ENCODE assay signal across 19 cellular contexts in genomic region chrX:150902434-150903109, GRCh38. TPM values are rescaled to one million over a fixed set of nuclear protein-coding genes. Genes with fewer than 3 reads are reported as not detected.
DNase-seq lines count a peak whose midpoint lies in the region; ATAC-seq and TF ChIP-seq lines count a peak whose summit lies in the region.
"Had no signal": no experiment of that assay in that cellular context is flagged by ENCODE, and none has a peak within 500 bp of the region (broad histone marks: within the 10 kb centered on the region; RNA-seq: fewer than 3 reads in every experiment).

No MANE protein-coding gene starts in this region.

- no peak overlapping the region for H3K27ac ChIP-seq in vagina
- H3K27ac ChIP-seq: colonic mucosa, psoas muscle had no signal

- no peaks in the 10 kb centered on the region for H3K4me1 ChIP-seq in vagina
- H3K4me1 ChIP-seq: colonic mucosa, psoas muscle had no signal

- no peak for ATAC-seq in left colon
- ATAC-seq: psoas muscle had no signal

- no peaks in the 10 kb centered on the region for H3K36me3 ChIP-seq in vagina
- H3K36me3 ChIP-seq: colonic mucosa had no signal

- no peak overlapping the region for H3K4me3 ChIP-seq in vagina
- H3K4me3 ChIP-seq: colonic mucosa, psoas muscle had no signal

- DNase-seq in NCI-H345 (lab: John Stamatoyannopoulos, UW) (peak; percentile 12), NCI-H345 treated with DMSO at 0.1 percent for 48 hours (lab: John Stamatoyannopoulos, UW; ENCODE audit: unreplicated experiment) (no peak), NCI-H748 (lab: John Stamatoyannopoulos, UW; ENCODE audit: unreplicated experiment) (peak; percentile 86), iPS DF 4.7 (ENCODE audit: extremely low read depth, low spot score) (peak; percentile 79), NCI-H2196 (lab: John Stamatoyannopoulos, UW; ENCODE audit: unreplicated experiment) (no peak), GF-D8 (lab: John Stamatoyannopoulos, UW) (no peak), vagina (ENCODE audit: extremely low spot score in 2 of 2) (no peak), left colon (no peak)
- DNase-seq: ACHN; activated CD4-positive, alpha-beta T cell treated with anti-CD3 and anti-CD28 coated beads, Interleukin-2, amount 10 ng/mL, durations not matched to agents 24 days and 14 days; activated effector memory CD4-positive, alpha-beta T cell treated with Interleukin-2 at 50 U/mL for 16 hours; colonic mucosa; DMS 273 treated with DMSO at 0.1 percent for 48 hours; midbrain; NCI-H1092 treated with DMSO at 0.1 percent for 48 hours; NCI-H2227 treated with DMSO at 0.1 percent for 48 hours; psoas muscle; Right ventricle myocardium superior; stimulated activated CD8-positive, alpha-beta memory T cell treated with anti-CD3 and anti-CD28 coated beads, Interleukin-4, amount 100 ng/mL, for 48 hours had no signal

- TF ChIP-seq POLR2A in vagina (IDR thresholded peaks at IDR 0.05), result no peak

- intact Hi-C loops in vagina (cut with DNase I), result no loop called here
- intact Hi-C loops in left colon (cut with DNase I, micrococcal nuclease), result no loop called here

- no peaks in the 10 kb centered on the region for H3K27me3 ChIP-seq in vagina
- H3K27me3 ChIP-seq: colonic mucosa had no signal

- H3K9me3 ChIP-seq in vagina, result no peaks in the 10 kb centered on the region
- H3K9me3 ChIP-seq: colonic mucosa, psoas muscle had no signal

- no peak for TF ChIP-seq CTCF in vagina (IDR thresholded peaks at IDR 0.05)

RNA-seq across cellular contexts. Expression of gene CD99L2, which starts 4.1 kb away (rescaled TPM):
- total RNA-seq in vagina, result 23.8 TPM
- total RNA-seq in left colon, result 10 to 100 TPM; 11.3 to 16.9 TPM

Comparison
In these comparisons a context has a peak if more than half of its experiments do, and no peak if none do; other contexts are left out.
1. DNase-seq: peak in NCI-H345 (single experiment), NCI-H748 (single experiment) and iPS DF 4.7 (single experiment); none in NCI-H345 treated with DMSO at 0.1 percent for 48 hours (single experiment), NCI-H2196 (single experiment), GF-D8 (single experiment), vagina (0 of 2) and left colon (0 of 2).